In the genomic region with DNA sequence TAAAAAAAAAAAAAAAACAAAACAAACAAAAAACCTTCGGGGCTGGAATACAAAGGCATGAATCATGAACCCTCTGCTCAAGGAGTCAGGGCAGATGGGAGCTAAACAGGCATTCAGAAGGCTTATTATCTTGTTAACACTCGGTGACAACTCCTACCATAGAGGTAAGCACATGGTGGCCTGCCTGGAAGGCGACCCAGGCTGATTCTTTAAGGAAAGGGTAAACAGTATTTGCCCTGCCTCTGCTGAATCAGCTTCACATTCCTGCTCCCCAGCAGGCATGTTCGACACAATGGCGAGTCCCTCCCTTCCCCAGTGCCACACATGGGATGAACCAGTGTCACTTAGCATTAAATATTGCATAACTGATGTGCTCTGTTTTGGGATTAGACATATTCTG, we compare ENCODE assay signal across 13 cellular contexts.
DNase-seq lines count a peak whose midpoint lies in the region; ATAC-seq and TF ChIP-seq lines count a peak whose summit lies in the region.
"Had no signal": no experiment of that assay in that cellular context is flagged by ENCODE, and none has a peak within 500 bp of the region (broad histone marks: within the 10 kb centered on the region; RNA-seq: fewer than 3 reads in every experiment).

No MANE protein-coding gene starts in this region.

- H3K9me3 ChIP-seq in PC-9 (ENCODE audit: insufficient read depth, low read depth), result no peaks in the 10 kb centered on the region; the same call in 1 of the 2 replicates
- H3K9me3 ChIP-seq: body of pancreas had no signal

- peak; percentile 66 for ATAC-seq in esophagus mucosa
- no peak for ATAC-seq in HG03354 (IDR thresholded peaks at IDR 0.05; ENCODE audit: poor library complexity, severe bottlenecking, unreplicated experiment)
- ATAC-seq: body of pancreas, left lobe of liver had no signal

- no peak overlapping the region for H2AFZ ChIP-seq in PC-9

- POLR2A ChIA-PET in PC-9 (lab: Charles Lee; ENCODE audit: unreplicated experiment), result interaction anchor here (0.6 to 0.7 kb wide), 3 partner anchors 26 to 1449 kb away, joined by 3 to 10 read pairs (median 3); no protein-coding TSS in a partner anchor

- CTCF ChIA-PET in PC-9 (lab: Charles Lee), result interaction anchor here (0.6 to 1.6 kb wide), 4 partner anchors 15 to 1103 kb away, joined by 3 to 13 read pairs (median 4); no protein-coding TSS in a partner anchor

- peaks cover 28% of the 10 kb centered on the region for H3F3A ChIP-seq in PC-9 (ENCODE audit: insufficient read depth, low read depth)

- no peaks in the 10 kb centered on the region for H3K27me3 ChIP-seq in PC-9 (ENCODE audit: insufficient read depth, low read depth)
- H3K27me3 ChIP-seq: body of pancreas had no signal

- no peaks in the 10 kb centered on the region for H3K36me3 ChIP-seq in PC-9 (ENCODE audit: low read depth)

- BruUV-seq in PC-9 (replicated peaks; lab: Mats Ljungman, UMichigan), result no TSS peak

- TF ChIP-seq CTCF in PC-9 (conservative IDR thresholded peaks at IDR 0.05), result no peak

- H3K4me1 ChIP-seq in PC-9 (replicated peaks; ENCODE audit: insufficient read depth), result peaks cover 43% of the 10 kb centered on the region
- H3K4me1 ChIP-seq: body of pancreas had no signal

- H3K4me3 ChIP-seq in PC-9, result no peak overlapping the region
- H3K4me3 ChIP-seq: body of pancreas had no signal

- no peaks in the 10 kb centered on the region for H3K9me2 ChIP-seq in PC-9 (ENCODE audit: insufficient read depth)

- H3K27ac ChIP-seq in PC-9, result peak overlapping the region; percentile 60
- H3K27ac ChIP-seq: body of pancreas had no signal

- intact Hi-C loops in PC-9 (cut with micrococcal nuclease; ENCODE audit: unreplicated experiment), result loop anchor here (2.0 kb wide), 2 partner anchors 122 to 190 kb away; no protein-coding TSS in a partner anchor

- no peaks in the 10 kb centered on the region for H4K20me1 ChIP-seq in PC-9 (ENCODE audit: insufficient read depth)

- peak overlapping the region; percentile 57 for H3K4me2 ChIP-seq in PC-9

- no peaks in the 10 kb centered on the region for H3K79me2 ChIP-seq in PC-9 (ENCODE audit: low read depth)

- DNase-seq in HCEC 1CT, result peak; percentile 54
- peak; percentile 79 to 95 for DNase-seq in PC-9
- DNase-seq in retina, result peak; percentile 44
- no peak for DNase-seq in GM19238 (ENCODE audit: insufficient read length, low spot score)
- DNase-seq in stimulated activated CD4-positive, alpha-beta T cell treated with anti-CD3 and anti-CD28 coated beads, Interleukin-4, amount 100 ng/mL, for 24 hours, result no peak
- DNase-seq: body of pancreas; NCI-H2029 treated with DMSO at 0.1 percent for 48 hours; occipital lobe; RPMI8226; stimulated activated CD4-positive, alpha-beta T cell treated with anti-CD3 and anti-CD28 coated beads, Interleukin-1b, Interleukin-23, amount 100 ng/mL, for 48 hours had no signal

Comparison
In these comparisons a context has a peak if more than half of its experiments do, and no peak if none do; other contexts are left out.
1. DNase-seq: peak in HCEC 1CT (single experiment), PC-9 (2 of 2) and retina (single experiment); none in GM19238 (single experiment) and stimulated activated CD4-positive, alpha-beta T cell treated with anti-CD3 and anti-CD28 coated beads, Interleukin-4, amount 100 ng/mL, for 24 hours (single experiment).